ENCODE assay signal across 19 cellular contexts in genomic region chr18:64379662-64380061, GRCh38.
DNase-seq lines count a peak whose midpoint lies in the region; ATAC-seq, FAIRE-seq and TF ChIP-seq lines count a peak whose summit lies in the region.
"Had no signal": no experiment of that assay in that cellular context is flagged by ENCODE, and none has a peak within 500 bp of the region (broad histone marks: within the 10 kb centered on the region; RNA-seq: fewer than 3 reads in every experiment).

No MANE protein-coding gene starts in this region.

- peaks cover 4% of the 10 kb centered on the region for H3K9me3 Mint-ChIP-seq in stimulated activated memory B cell treated with anti-CD40 and anti-IgM and Interleukin-4, amounts not matched to agents 10 μg/mL and 1 μg/mL and 100 μg/mL, for 72 hours

- no peak for DNase-seq in GM19239 (ENCODE audit: insufficient read length, low spot score)
- DNase-seq in brain microvascular endothelial cell = no peak
- DNase-seq in NCI-H1930 (lab: John Stamatoyannopoulos, UW) = no peak
- DNase-seq in 8988T = no peak
- DNase-seq: DMS79; effector memory CD8-positive, alpha-beta T cell; naive thymus-derived CD4-positive, alpha-beta T cell; NCI-H1092; T-helper 17 cell; tibial artery had no signal

- no peaks in the 10 kb centered on the region for H3K27me3 ChIP-seq in brain microvascular endothelial cell (replicated peaks)
- H3K27me3 ChIP-seq: tibial artery had no signal

- no peaks in the 10 kb centered on the region for H3K36me3 ChIP-seq in brain microvascular endothelial cell (replicated peaks)
- H3K36me3 ChIP-seq: tibial artery had no signal

- H3K4me1 Mint-ChIP-seq in stimulated activated memory B cell treated with anti-CD40 and anti-IgM and Interleukin-4, amounts not matched to agents 10 μg/mL and 1 μg/mL and 100 μg/mL, for 72 hours = peaks cover 31% of the 10 kb centered on the region
- H3K4me1 Mint-ChIP-seq: activated naive CD4-positive, alpha-beta T cell treated with anti-CD3 and anti-CD28 coated beads, Interleukin-2, amount 50 U/mL, for 24 hours; T-helper 17 cell had no signal

- H3K27ac Mint-ChIP-seq in stimulated activated memory B cell treated with anti-CD40 and anti-IgM and Interleukin-4, amounts not matched to agents 10 μg/mL and 1 μg/mL and 100 μg/mL, for 72 hours = peak overlapping the region; percentile 77
- H3K27ac Mint-ChIP-seq: activated naive CD4-positive, alpha-beta T cell treated with anti-CD3 and anti-CD28 coated beads, Interleukin-2, amount 50 U/mL, for 24 hours; effector memory CD8-positive, alpha-beta T cell; naive thymus-derived CD4-positive, alpha-beta T cell; T-helper 17 cell had no signal

- no peak overlapping the region for H3K4me3 ChIP-seq in brain microvascular endothelial cell (ENCODE audit: low read depth, low read length)
- H3K4me3 ChIP-seq: tibial artery had no signal

- in situ Hi-C loops in brain microvascular endothelial cell (cut with HindIII; ENCODE audit: low pct_ligation_motif_present, low sequenced_read_pairs) = no loop called here

- TF ChIP-seq CTCF in brain microvascular endothelial cell (IDR thresholded peaks at IDR 0.05; ENCODE audit: low read depth, low read length, missing control alignments) = no peak

- H3K4me3 Mint-ChIP-seq in stimulated activated memory B cell treated with anti-CD40 and anti-IgM and Interleukin-4, amounts not matched to agents 10 μg/mL and 1 μg/mL and 100 μg/mL, for 72 hours = no peak overlapping the region
- H3K4me3 Mint-ChIP-seq: activated naive CD4-positive, alpha-beta T cell treated with anti-CD3 and anti-CD28 coated beads, Interleukin-2, amount 50 U/mL, for 24 hours; effector memory CD8-positive, alpha-beta T cell; naive thymus-derived CD4-positive, alpha-beta T cell; T-helper 17 cell had no signal

- H3K27ac ChIP-seq in brain microvascular endothelial cell = no peak overlapping the region
- H3K27ac ChIP-seq: C4-2B, tibial artery had no signal

- no peaks in the 10 kb centered on the region for H3K36me3 Mint-ChIP-seq in stimulated activated memory B cell treated with anti-CD40 and anti-IgM and Interleukin-4, amounts not matched to agents 10 μg/mL and 1 μg/mL and 100 μg/mL, for 72 hours
- H3K36me3 Mint-ChIP-seq: activated naive CD4-positive, alpha-beta T cell treated with anti-CD3 and anti-CD28 coated beads, Interleukin-2, amount 50 U/mL, for 24 hours; naive thymus-derived CD4-positive, alpha-beta T cell had no signal

- no peaks in the 10 kb centered on the region for H3K27me3 Mint-ChIP-seq in stimulated activated memory B cell treated with anti-CD40 and anti-IgM and Interleukin-4, amounts not matched to agents 10 μg/mL and 1 μg/mL and 100 μg/mL, for 72 hours
- H3K27me3 Mint-ChIP-seq: activated naive CD4-positive, alpha-beta T cell treated with anti-CD3 and anti-CD28 coated beads, Interleukin-2, amount 50 U/mL, for 24 hours; effector memory CD8-positive, alpha-beta T cell; IgD-negative memory B cell; naive thymus-derived CD4-positive, alpha-beta T cell; T-helper 17 cell had no signal

- peak; percentile 34 for ATAC-seq in GM21717 (IDR thresholded peaks at IDR 0.05; ENCODE audit: unreplicated experiment)
- ATAC-seq in HG03097 (IDR thresholded peaks at IDR 0.05; ENCODE audit: low FRiP score, unreplicated experiment) = peak; percentile 14
- peak; percentile 16 for ATAC-seq in stimulated activated memory B cell treated with anti-CD40 and anti-IgM and Interleukin-4, amounts not matched to agents 10 μg/mL and 1 μg/mL and 100 μg/mL, for 72 hours
- ATAC-seq: activated CD4-positive, CD25-positive, alpha-beta regulatory T cell treated with anti-CD3 and anti-CD28 coated beads, Interleukin-2, amount 50 U/mL, for 24 hours; effector memory CD8-positive, alpha-beta T cell; naive thymus-derived CD4-positive, alpha-beta T cell; Right ventricle myocardium inferior had no signal

- peak; percentile 72 for FAIRE-seq in GM19239 (lab: Jason Lieb, UNC)
- FAIRE-seq: bronchial epithelial cell had no signal
